In genomic region chr1:8351693-8352470, GRCh38 we compare ENCODE assay signal across 1 cellular context.
A peak's percentile ranks its signal among the peaks of the same experiment; 100 is the strongest.
TF ChIP-seq lines count a peak whose summit lies in the region.

No MANE protein-coding gene starts in this region.

TF ChIP-seq in HEK293, 187 proteins besides CTCF, POLR2A, EP300 and RAD21 (continued from another document):
- TF ChIP-seq PATZ1 (tag by site-specific recombination; IDR thresholded peaks at IDR 0.05) (no peak), GLIS1 (tag by site-specific recombination; IDR thresholded peaks at IDR 0.05) (peak; percentile 64)
